In the genomic region with DNA sequence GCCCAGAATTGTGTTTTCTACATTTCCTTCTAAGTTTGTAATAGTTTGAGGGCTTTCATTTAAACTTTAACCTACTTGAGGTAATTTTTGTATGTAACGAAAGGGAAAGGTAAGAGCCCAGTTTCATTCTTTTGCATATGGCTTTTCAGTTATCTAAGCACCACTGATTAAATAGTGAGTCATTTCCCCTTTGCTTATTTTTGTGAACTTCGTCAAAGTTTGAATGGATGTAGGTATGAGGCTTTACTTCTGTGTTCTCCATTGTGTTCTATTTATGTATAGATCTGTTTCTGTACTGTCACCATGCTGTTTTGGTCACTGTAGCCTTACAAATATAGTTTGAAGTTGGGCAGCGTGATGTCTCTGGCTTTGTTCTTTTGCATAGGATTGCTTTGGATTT, we compare ENCODE assay signal across 25 cellular contexts.
DNase-seq lines count a peak whose midpoint lies in the region; ATAC-seq and TF ChIP-seq lines count a peak whose summit lies in the region.
"Had no signal": no experiment of that assay in that cellular context is flagged by ENCODE, and none has a peak within 500 bp of the region (broad histone marks: within the 10 kb centered on the region; RNA-seq: fewer than 3 reads in every experiment).

No MANE protein-coding gene starts in this region.

- H3K27ac ChIP-seq in breast epithelium = no peak overlapping the region
- peak overlapping the region; percentile 64 for H3K27ac ChIP-seq in PC-3 (ENCODE audit: low read length)
- H3K27ac ChIP-seq: foreskin keratinocyte had no signal

- no peaks in the 10 kb centered on the region for H3K9me3 ChIP-seq in breast epithelium
- no peaks in the 10 kb centered on the region for H3K9me3 ChIP-seq in PC-3 (ENCODE audit: low read length)
- no peaks in the 10 kb centered on the region for H3K9me3 ChIP-seq in T-helper 17 cell (ENCODE audit: control insufficient read depth, low read length, poor library complexity, severe bottlenecking)
- H3K9me3 ChIP-seq: Caco-2 had no signal

- ATAC-seq in HG03175 (IDR thresholded peaks at IDR 0.05; ENCODE audit: unreplicated experiment) (peak; percentile 71), PC-3 (peak; percentile 94), T-helper 17 cell (no peak)
- ATAC-seq: activated CD4-positive, alpha-beta T cell treated with anti-CD3 and anti-CD28 coated beads for 36 hours; activated CD8-positive, alpha-beta memory T cell treated with anti-CD3 and anti-CD28 coated beads, Interleukin-2, amount 10 ng/mL, durations not matched to agents 7 days and 5 days; activated naive CD8-positive, alpha-beta T cell treated with anti-CD3 and anti-CD28 coated beads, Interleukin-2, amount 50 U/mL, for 24 hours; activated T-helper 17 cell treated with anti-CD3 and anti-CD28 coated beads, Interleukin-2, amount 50 U/mL, for 72 hours; foreskin keratinocyte; GM23338; naive thymus-derived CD8-positive, alpha-beta T cell; right cardiac atrium had no signal

- no peaks in the 10 kb centered on the region for H3K9me3 Mint-ChIP-seq in MCF 10A (ENCODE audit: unreplicated experiment)
- H3K9me3 Mint-ChIP-seq in activated T-helper 2 cell treated with anti-CD3 and anti-CD28 coated beads, Interferon-gamma antibody, Interleukin-2, Interleukin-4, amounts not matched to agents 10 μg/mL and 5 μg/mL and 100 μg/mL, durations not matched to agents 14 hours and 24 hours and 36 hours = peaks cover 48% of the 10 kb centered on the region

- H3K27ac Mint-ChIP-seq in MCF 10A (ENCODE audit: low read depth, unreplicated experiment) (no peak overlapping the region), T-helper 17 cell (no peak overlapping the region)
- no peak overlapping the region for H3K27ac Mint-ChIP-seq in activated T-helper 2 cell treated with anti-CD3 and anti-CD28 coated beads, Interferon-gamma antibody, Interleukin-2, Interleukin-4, amounts not matched to agents 10 μg/mL and 5 μg/mL and 100 μg/mL, durations not matched to agents 14 hours and 24 hours and 36 hours
- H3K27ac Mint-ChIP-seq: activated CD4-positive, alpha-beta T cell treated with anti-CD3 and anti-CD28 coated beads for 36 hours; activated CD8-positive, alpha-beta memory T cell treated with anti-CD3 and anti-CD28 coated beads, Interleukin-2, amount 10 ng/mL, durations not matched to agents 7 days and 5 days; activated naive CD8-positive, alpha-beta T cell treated with anti-CD3 and anti-CD28 coated beads, Interleukin-2, amount 50 U/mL, for 24 hours; activated T-helper 17 cell treated with anti-CD3 and anti-CD28 coated beads, Interleukin-2, amount 50 U/mL, for 72 hours; B cell; GM23338; naive thymus-derived CD8-positive, alpha-beta T cell had no signal

- H3K27me3 ChIP-seq in breast epithelium (no peaks in the 10 kb centered on the region), PC-3 (ENCODE audit: low read length) (no peaks in the 10 kb centered on the region)
- H3K27me3 ChIP-seq: brain microvascular endothelial cell, foreskin keratinocyte had no signal

- no peaks in the 10 kb centered on the region for H3F3A ChIP-seq in PC-3 (ENCODE audit: low read length, unreplicated experiment)

- POLR2A ChIA-PET in MCF 10A (lab: Yijun Ruan, JAX) (no interaction called here), PC-3 (lab: Charles Lee; ENCODE audit: unreplicated experiment) (no interaction called here)

- H4K20me1 ChIP-seq in PC-3 (ENCODE audit: low read length) = no peaks in the 10 kb centered on the region

- H3K4me1 ChIP-seq in breast epithelium = no peaks in the 10 kb centered on the region
- H3K4me1 ChIP-seq in PC-3 (ENCODE audit: insufficient read depth, low read length) = peaks cover 12% of the 10 kb centered on the region
- H3K4me1 ChIP-seq: Caco-2, foreskin keratinocyte had no signal

- H2AFZ ChIP-seq in PC-3 (ENCODE audit: low read length) = peak overlapping the region; percentile 33; the same call in 1 of the 2 replicates
- H2AFZ ChIP-seq: GM23338 had no signal

- TF ChIP-seq CTCF in MCF 10A (IDR thresholded peaks at IDR 0.05; ENCODE audit: unreplicated experiment) (no peak), breast epithelium (IDR thresholded peaks at IDR 0.05) (no peak), PC-3 (conservative IDR thresholded peaks at IDR 0.05; ENCODE audit: low read depth, low read length) (no peak)

- intact Hi-C loops in MCF 10A (cut with micrococcal nuclease) (no loop called here), breast epithelium (cut with DNase I; ENCODE audit: low total_unique reads) (no loop called here), PC-3 (cut with micrococcal nuclease) (no loop called here)
- intact Hi-C loops in activated T-helper 2 cell treated with anti-CD3 and anti-CD28 coated beads, Interferon-gamma antibody, Interleukin-2, Interleukin-4, amounts not matched to agents 10 μg/mL and 5 μg/mL and 100 μg/mL, durations not matched to agents 14 hours and 24 hours and 36 hours (cut with micrococcal nuclease) = no loop called here

- DNase-seq in MCF 10A (ENCODE audit: unreplicated experiment) (peak; percentile 22), breast epithelium (ENCODE audit: low spot score in 2 of 2) (no peak), PC-3 (peak; percentile 78), T-helper 17 cell (no peak), UCSD-AML1 (lab: John Stamatoyannopoulos, UW; ENCODE audit: unreplicated experiment) (no peak), kidney tubule cell (ENCODE audit: low spot score) (no peak)
- DNase-seq in activated T-helper 2 cell treated with anti-CD3 and anti-CD28 coated beads, Interferon-gamma antibody, Interleukin-2, Interleukin-4, amounts not matched to agents 10 μg/mL and 5 μg/mL and 100 μg/mL, durations not matched to agents 14 hours and 24 hours and 36 hours (ENCODE audit: low spot score) = no peak
- DNase-seq: 8988T; activated CD4-positive, alpha-beta T cell treated with anti-CD3 and anti-CD28 coated beads for 36 hours; activated CD8-positive, alpha-beta memory T cell treated with anti-CD3 and anti-CD28 coated beads, Interleukin-2, amount 10 ng/mL, durations not matched to agents 7 days and 5 days; activated naive CD8-positive, alpha-beta T cell treated with anti-CD3 and anti-CD28 coated beads, Interleukin-2, amount 50 U/mL, for 24 hours; brain microvascular endothelial cell; Caco-2; dermis blood vessel endothelial cell; kidney glomerular epithelial cell; mesenchymal stem cell; naive thymus-derived CD8-positive, alpha-beta T cell; NCI-H774; right cardiac atrium; RPMI8226 had no signal

- H3K4me1 Mint-ChIP-seq in MCF 10A (ENCODE audit: insufficient read depth, unreplicated experiment) (no peaks in the 10 kb centered on the region), T-helper 17 cell (no peaks in the 10 kb centered on the region)
- H3K4me1 Mint-ChIP-seq in activated T-helper 2 cell treated with anti-CD3 and anti-CD28 coated beads, Interferon-gamma antibody, Interleukin-2, Interleukin-4, amounts not matched to agents 10 μg/mL and 5 μg/mL and 100 μg/mL, durations not matched to agents 14 hours and 24 hours and 36 hours (ENCODE audit: low read depth) = no peaks in the 10 kb centered on the region
- H3K4me1 Mint-ChIP-seq: activated CD4-positive, alpha-beta T cell treated with anti-CD3 and anti-CD28 coated beads for 36 hours; activated CD8-positive, alpha-beta memory T cell treated with anti-CD3 and anti-CD28 coated beads, Interleukin-2, amount 10 ng/mL, durations not matched to agents 7 days and 5 days; activated naive CD8-positive, alpha-beta T cell treated with anti-CD3 and anti-CD28 coated beads, Interleukin-2, amount 50 U/mL, for 24 hours; activated T-helper 17 cell treated with anti-CD3 and anti-CD28 coated beads, Interleukin-2, amount 50 U/mL, for 72 hours; B cell; GM23338; naive thymus-derived CD8-positive, alpha-beta T cell had no signal

- H3K4me3 ChIP-seq in breast epithelium (no peak overlapping the region), PC-3 (ENCODE audit: low read length) (no peak overlapping the region)
- H3K4me3 ChIP-seq: GM23338 had no signal

- H3K27me3 Mint-ChIP-seq in MCF 10A (ENCODE audit: insufficient read depth, unreplicated experiment) (no peaks in the 10 kb centered on the region), T-helper 17 cell (no peaks in the 10 kb centered on the region)
- no peaks in the 10 kb centered on the region for H3K27me3 Mint-ChIP-seq in activated T-helper 2 cell treated with anti-CD3 and anti-CD28 coated beads, Interferon-gamma antibody, Interleukin-2, Interleukin-4, amounts not matched to agents 10 μg/mL and 5 μg/mL and 100 μg/mL, durations not matched to agents 14 hours and 24 hours and 36 hours (ENCODE audit: low read depth)
- H3K27me3 Mint-ChIP-seq: activated CD4-positive, alpha-beta T cell treated with anti-CD3 and anti-CD28 coated beads for 36 hours; activated CD8-positive, alpha-beta memory T cell treated with anti-CD3 and anti-CD28 coated beads, Interleukin-2, amount 10 ng/mL, durations not matched to agents 7 days and 5 days; activated naive CD8-positive, alpha-beta T cell treated with anti-CD3 and anti-CD28 coated beads, Interleukin-2, amount 50 U/mL, for 24 hours; activated T-helper 17 cell treated with anti-CD3 and anti-CD28 coated beads, Interleukin-2, amount 50 U/mL, for 72 hours; B cell; naive thymus-derived CD8-positive, alpha-beta T cell had no signal

- BruUV-seq in MCF 10A (replicated peaks; lab: Mats Ljungman, UMichigan) (no TSS peak), PC-3 (replicated peaks; lab: Mats Ljungman, UMichigan) (no TSS peak)

- H3K36me3 Mint-ChIP-seq in MCF 10A (ENCODE audit: insufficient read depth, unreplicated experiment) (peaks cover 6% of the 10 kb centered on the region), T-helper 17 cell (ENCODE audit: low read depth) (no peaks in the 10 kb centered on the region)
- no peaks in the 10 kb centered on the region for H3K36me3 Mint-ChIP-seq in activated T-helper 2 cell treated with anti-CD3 and anti-CD28 coated beads, Interferon-gamma antibody, Interleukin-2, Interleukin-4, amounts not matched to agents 10 μg/mL and 5 μg/mL and 100 μg/mL, durations not matched to agents 14 hours and 24 hours and 36 hours (ENCODE audit: low read depth)
- H3K36me3 Mint-ChIP-seq: activated CD8-positive, alpha-beta memory T cell treated with anti-CD3 and anti-CD28 coated beads, Interleukin-2, amount 10 ng/mL, durations not matched to agents 7 days and 5 days had no signal

- H3K4me3 Mint-ChIP-seq in MCF 10A (ENCODE audit: unreplicated experiment) (no peak overlapping the region), T-helper 17 cell (no peak overlapping the region)
- H3K4me3 Mint-ChIP-seq in activated T-helper 2 cell treated with anti-CD3 and anti-CD28 coated beads, Interferon-gamma antibody, Interleukin-2, Interleukin-4, amounts not matched to agents 10 μg/mL and 5 μg/mL and 100 μg/mL, durations not matched to agents 14 hours and 24 hours and 36 hours (ENCODE audit: low read depth) = no peak overlapping the region
- H3K4me3 Mint-ChIP-seq: activated CD4-positive, alpha-beta T cell treated with anti-CD3 and anti-CD28 coated beads for 36 hours; activated CD8-positive, alpha-beta memory T cell treated with anti-CD3 and anti-CD28 coated beads, Interleukin-2, amount 10 ng/mL, durations not matched to agents 7 days and 5 days; activated naive CD8-positive, alpha-beta T cell treated with anti-CD3 and anti-CD28 coated beads, Interleukin-2, amount 50 U/mL, for 24 hours; activated T-helper 17 cell treated with anti-CD3 and anti-CD28 coated beads, Interleukin-2, amount 50 U/mL, for 72 hours; B cell; GM23338; naive thymus-derived CD8-positive, alpha-beta T cell had no signal

- peak overlapping the region; percentile 39 for H3K4me2 ChIP-seq in PC-3 (ENCODE audit: low read length)
- H3K4me2 ChIP-seq: GM23338 had no signal

- no peaks in the 10 kb centered on the region for H3K9me2 ChIP-seq in PC-3 (replicated peaks; ENCODE audit: low read length)

- no peak for TF ChIP-seq POLR2A in breast epithelium (IDR thresholded peaks at IDR 0.05)

- H3K79me2 ChIP-seq in PC-3 (ENCODE audit: low read length) = no peaks in the 10 kb centered on the region

- peak overlapping the region; percentile 23; the same call in 1 of the 2 replicates for H3K9ac ChIP-seq in PC-3 (ENCODE audit: low read length)

- H3K36me3 ChIP-seq in breast epithelium (no peaks in the 10 kb centered on the region), PC-3 (ENCODE audit: low read depth, low read length) (no peaks in the 10 kb centered on the region)
- H3K36me3 ChIP-seq: brain microvascular endothelial cell had no signal

- CTCF ChIA-PET in MCF 10A (lab: Yijun Ruan, JAX) (no interaction called here), PC-3 (lab: Charles Lee) (no interaction called here)

Comparison
In these comparisons a context has a peak if more than half of its experiments do, and no peak if none do; other contexts are left out.
1. DNase-seq: peak in MCF 10A (single experiment) and PC-3 (single experiment); none in breast epithelium (0 of 2), T-helper 17 cell (0 of 3), UCSD-AML1 (single experiment), kidney tubule cell (single experiment) and activated T-helper 2 cell treated with anti-CD3 and anti-CD28 coated beads, Interferon-gamma antibody, Interleukin-2, Interleukin-4, amounts not matched to agents 10 μg/mL and 5 μg/mL and 100 μg/mL, durations not matched to agents 14 hours and 24 hours and 36 hours (single experiment).